27 cellular contexts compared by ENCODE assay signal in the genomic region with DNA sequence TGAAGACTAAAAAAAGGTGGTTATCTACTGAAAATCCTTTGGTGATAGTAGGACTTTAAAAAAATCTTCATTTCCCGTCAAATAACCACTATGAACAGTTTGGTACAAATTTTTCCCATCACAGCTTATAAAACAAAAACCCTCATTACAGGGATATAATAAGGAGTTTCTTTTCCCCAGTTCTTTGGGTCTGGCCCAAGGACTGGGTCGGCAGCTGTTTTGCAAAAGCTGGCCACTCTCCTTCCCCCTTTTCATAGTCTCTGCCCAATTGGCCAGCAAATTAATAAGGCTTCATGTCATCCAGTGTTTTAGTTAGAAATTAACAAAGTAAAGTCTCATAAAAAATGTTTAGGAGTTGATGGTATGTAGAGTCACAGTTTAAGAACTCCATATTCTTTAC.
"Had no signal": no experiment of that assay in that cellular context is flagged by ENCODE, and none has a peak within 500 bp of the region (broad histone marks: within the 10 kb centered on the region; RNA-seq: fewer than 3 reads in every experiment).

No MANE protein-coding gene starts in this region.

- H3K4me3 ChIP-seq: coronary artery, esophagus squamous epithelium, lung, neural progenitor cell, prostate gland, right atrium auricular region, smooth muscle cell, stomach, thyroid gland, vagina had no signal

- H3K36me3 Mint-ChIP-seq: neural progenitor cell had no signal

- H3K9me3 Mint-ChIP-seq: effector memory CD8-positive, alpha-beta T cell; neural progenitor cell had no signal

- DNase-seq: dermis blood vessel endothelial cell; effector memory CD8-positive, alpha-beta T cell; erythroblast; esophagus squamous epithelium; foreskin melanocyte; mesenchymal stem cell; naive thymus-derived CD4-positive, alpha-beta T cell; stimulated activated CD4-positive, alpha-beta T cell treated with anti-CD3 and anti-CD28 coated beads, Interleukin-12 subunit alpha, Interleukin-12 subunit beta, amount 100 ng/mL, for 4 hours; stimulated activated CD4-positive, alpha-beta T cell treated with anti-CD3 and anti-CD28 coated beads, Interleukin-1b, Interleukin-23, amount 100 ng/mL, for 48 hours; stimulated activated CD4-positive, alpha-beta T cell treated with anti-CD3 and anti-CD28 coated beads, Interleukin-4, amount 100 ng/mL, for 1 hour; stimulated activated CD8-positive, alpha-beta memory T cell treated with anti-CD3 and anti-CD28 coated beads, Interleukin-4, amount 100 ng/mL, for 48 hours; stimulated activated naive CD4-positive, alpha-beta T cell treated with Interleukin-2 at 50 U/mL for 16 hours; stomach; thyroid gland; trophoblast cell had no signal

- H3K27ac Mint-ChIP-seq: effector memory CD8-positive, alpha-beta T cell; mesothelial cell of epicardium; naive thymus-derived CD4-positive, alpha-beta T cell; nephron; neural progenitor cell had no signal

- H3K4me1 Mint-ChIP-seq: naive thymus-derived CD4-positive, alpha-beta T cell; neural progenitor cell had no signal

- ATAC-seq: effector memory CD8-positive, alpha-beta T cell; left lobe of liver; naive thymus-derived CD4-positive, alpha-beta T cell; sciatic nerve had no signal

- H3K27ac ChIP-seq: coronary artery, esophagus squamous epithelium, neural progenitor cell, parathyroid adenoma, prostate gland, right atrium auricular region, stomach, thyroid gland, vagina had no signal

- H3K27me3 ChIP-seq: neural progenitor cell, right atrium auricular region, stomach, thyroid gland, vagina had no signal

- H3K4me3 Mint-ChIP-seq: effector memory CD8-positive, alpha-beta T cell; mesothelial cell of epicardium; naive thymus-derived CD4-positive, alpha-beta T cell; nephron; neural progenitor cell had no signal
